ENCODE assay signal across 9 cellular contexts in the genomic region with DNA sequence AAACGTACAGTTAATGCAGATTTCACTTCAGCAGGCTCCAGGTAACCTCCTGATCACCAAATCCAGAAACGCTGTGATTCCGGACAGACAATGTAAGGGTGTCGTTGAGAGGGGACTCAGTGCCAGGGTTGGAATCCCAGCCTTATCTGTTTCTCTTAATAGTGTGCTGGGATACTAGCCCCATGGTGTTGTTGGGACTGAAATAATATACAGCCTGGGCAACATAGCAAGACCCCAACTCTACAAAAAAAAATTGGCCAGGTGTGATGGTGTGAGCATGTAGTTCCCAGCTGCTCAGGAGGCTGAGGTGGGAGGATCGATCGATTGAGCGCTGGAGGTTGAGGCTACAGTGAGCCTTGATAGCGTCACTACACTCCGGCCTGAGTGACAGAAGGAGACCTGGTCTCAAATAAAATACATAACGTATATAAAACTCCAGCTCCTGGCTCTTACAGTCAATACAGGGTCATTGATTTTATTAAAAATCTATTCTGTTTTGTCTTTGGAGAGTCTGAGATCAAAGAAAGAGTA. TPM values are rescaled to one million over a fixed set of nuclear protein-coding genes. Genes with fewer than 3 reads are reported as not detected.
DNase-seq lines count a peak whose midpoint lies in the region; ATAC-seq, FAIRE-seq and TF ChIP-seq lines count a peak whose summit lies in the region.
"Had no signal": no experiment of that assay in that cellular context is flagged by ENCODE, and none has a peak within 500 bp of the region (broad histone marks: within the 10 kb centered on the region; RNA-seq: fewer than 3 reads in every experiment).

No MANE protein-coding gene starts in this region.

- DNase-seq in left ventricle myocardium inferior (no peak), Right ventricle myocardium superior (no peak), bronchial epithelial cell (ENCODE audit: low read depth) (no peak), mesothelial cell of epicardium (ENCODE audit: low spot score in 2 of 2, unreplicated experiment in 2 of 2) (no peak), aorta (no peak), HuH-7.5 (ENCODE audit: low spot score) (no peak), GM12892 (ENCODE audit: insufficient read length) (no peak)
- DNase-seq: NCI-H1930 had no signal

- no peaks in the 10 kb centered on the region for H3K27me3 Mint-ChIP-seq in mesothelial cell of epicardium (ENCODE audit: low read depth)

- no peak for TF ChIP-seq POLR2A in GM12892 (IDR thresholded peaks at IDR 0.05; ENCODE audit: low read depth, low read length)

- H3K4me1 ChIP-seq in left ventricle myocardium inferior: peaks cover 54% of the 10 kb centered on the region
- H3K4me1 ChIP-seq in aorta (ENCODE audit: control insufficient read depth in 1 of 2, insufficient read depth in 2 of 2, low read length in 2 of 2): no peaks in the 10 kb centered on the region

- 67 to 73% methylated on average over 10 of the region's 10 CpGs for WGBS in aorta, 2 donors

- TF ChIP-seq CTCF in left ventricle myocardium inferior (IDR thresholded peaks at IDR 0.05; ENCODE audit: borderline replicate concordance) (no peak), bronchial epithelial cell (IDR thresholded peaks at IDR 0.05; ENCODE audit: insufficient read depth, low read length, severe bottlenecking) (no peak), mesothelial cell of epicardium (IDR thresholded peaks at IDR 0.05; ENCODE audit: unreplicated experiment) (no peak)

- intact Hi-C loops in left ventricle myocardium inferior (cut with micrococcal nuclease): no loop called here
- intact Hi-C loops in Right ventricle myocardium superior (cut with DNase I): loop anchor here (10.0 kb wide), 1 partner anchor 238 kb away; the partner anchor contains the start of genes SUDS3 and TAOK3
- intact Hi-C loops in aorta (cut with DNase I): loop anchor here (10.0 kb wide), 2 partner anchors 238 to 262 kb away; partner anchors contain the start of genes SUDS3 (in 1 of the 2) and TAOK3 (in 1 of the 2)

- H3K4me3 Mint-ChIP-seq in mesothelial cell of epicardium: peak overlapping the region; percentile 93

- H3K27ac ChIP-seq in left ventricle myocardium inferior (replicated peaks): peak overlapping the region; percentile 94
- H3K27ac ChIP-seq in aorta (ENCODE audit: low read depth in 1 of 2, low read length in 2 of 2): peak overlapping the region in 1 of 2 donors; percentile 16

- H3K9me3 Mint-ChIP-seq in mesothelial cell of epicardium: no peaks in the 10 kb centered on the region

- no peak for ATAC-seq in Right ventricle myocardium superior (ENCODE audit: poor library complexity)
- no peak for ATAC-seq in aorta (ENCODE audit: low FRiP score)
- ATAC-seq in GM19324 (IDR thresholded peaks at IDR 0.05; ENCODE audit: low FRiP score, unreplicated experiment): no peak

- H3K27ac Mint-ChIP-seq in mesothelial cell of epicardium: peak overlapping the region; percentile 86

- H3K36me3 ChIP-seq in left ventricle myocardium inferior (peaks cover 46% of the 10 kb centered on the region), bronchial epithelial cell (ENCODE audit: control insufficient read depth, insufficient read depth, low read length) (peaks cover 3% of the 10 kb centered on the region), aorta (ENCODE audit: control insufficient read depth in 1 of 2, insufficient read depth in 2 of 2, low read length in 1 of 2) (peaks cover 2 to 6% of the 10 kb centered on the region in 2 donors)

- H3K27me3 ChIP-seq in left ventricle myocardium inferior (ENCODE audit: low read depth) (no peaks in the 10 kb centered on the region), bronchial epithelial cell (ENCODE audit: control insufficient read depth, insufficient read depth, low read length) (no peaks in the 10 kb centered on the region), aorta (ENCODE audit: control insufficient read depth in 1 of 2, insufficient read depth in 2 of 2, low read length in 1 of 2) (no peaks in the 10 kb centered on the region)

- no peak for FAIRE-seq in bronchial epithelial cell (lab: Jason Lieb, UNC)
- FAIRE-seq in GM12892 (lab: Jason Lieb, UNC): no peak

- H3K4me3 ChIP-seq in left ventricle myocardium inferior (peak overlapping the region; percentile 92), bronchial epithelial cell (ENCODE audit: low read depth, low read length) (peak overlapping the region; percentile 94), aorta (ENCODE audit: low read length in 2 of 2) (peak overlapping the region; percentile 72 to 77)

- no peaks in the 10 kb centered on the region for H3K9me3 ChIP-seq in left ventricle myocardium inferior (replicated peaks)
- H3K9me3 ChIP-seq in aorta (ENCODE audit: control insufficient read depth, low read length): no peaks in the 10 kb centered on the region

- peaks cover 14% of the 10 kb centered on the region for H3K4me1 Mint-ChIP-seq in mesothelial cell of epicardium

- peaks cover 23% of the 10 kb centered on the region for H3K36me3 Mint-ChIP-seq in mesothelial cell of epicardium

RNA-seq across cellular contexts. Expression of gene PEBP1, which starts 1.3 kb away (rescaled TPM):
- total RNA-seq in left ventricle myocardium inferior: 461 TPM
- total RNA-seq in Right ventricle myocardium superior: 498 TPM
- total RNA-seq in bronchial epithelial cell: 168 and 180 TPM in 2 replicates
- 154 to 166 TPM (median 156 TPM) in 3 replicates for total RNA-seq in mesothelial cell of epicardium
- total RNA-seq in aorta: 100 to 1,000 TPM; 122 to 155 TPM
- polyA plus RNA-seq in aorta: 100 to 1,000 TPM; 274 to 532 TPM
- 188 TPM for polyA plus RNA-seq in GM12892 (2012; ENCODE audit: missing spikeins)

RNA-seq across cellular contexts. Expression of gene VSIG10, which starts 33.4 kb away (rescaled TPM):
- total RNA-seq in left ventricle myocardium inferior: 12.1 TPM
- 12.0 TPM for total RNA-seq in Right ventricle myocardium superior
- total RNA-seq in bronchial epithelial cell: 20.0 and 23.0 TPM in 2 replicates
- total RNA-seq in mesothelial cell of epicardium: 18.4 to 23.1 TPM (median 22.0 TPM) in 3 replicates
- total RNA-seq in aorta: 10 to 100 TPM; 10.5 to 20.6 TPM
- 10 to 100 TPM in 1 of 2 donors, 1 to 10 TPM in 1; 7.3 to 21.7 TPM for polyA plus RNA-seq in aorta
- polyA plus RNA-seq in GM12892 (2012; ENCODE audit: missing spikeins): 7.5 TPM
